ENCODE assay signal across 17 cellular contexts in genomic region chr4:121094297-121094966, GRCh38. TPM values are rescaled to one million over a fixed set of nuclear protein-coding genes. Genes with fewer than 3 reads are reported as not detected.
"Had no signal": no experiment of that assay in that cellular context is flagged by ENCODE, and none has a peak within 500 bp of the region (broad histone marks: within the 10 kb centered on the region; RNA-seq: fewer than 3 reads in every experiment).

No MANE protein-coding gene starts in this region.

- DNase-seq: effector memory CD4-positive, alpha-beta T cell; heart right ventricle; hypothalamus; kidney glomerular epithelial cell; mammary epithelial cell; naive thymus-derived CD8-positive, alpha-beta T cell; ovary; right cardiac atrium; small intestine; stimulated activated CD4-positive, alpha-beta T cell treated with anti-CD3 and anti-CD28 coated beads, Interleukin-2, amount 100 ng/mL, for 48 hours; stimulated activated naive CD8-positive, alpha-beta T cell treated with anti-CD3 and anti-CD28 coated beads, Interleukin-15, Interleukin-2, amounts not matched to agents 100 U/mL and 50 U/mL, for 24 hours; tibial artery; upper lobe of left lung; uterus had no signal

- H3K4me3 ChIP-seq: heart right ventricle, ovary, tibial artery, upper lobe of left lung, uterus had no signal

- H3K4me1 Mint-ChIP-seq: naive thymus-derived CD8-positive, alpha-beta T cell had no signal

- H3K9me3 ChIP-seq: heart right ventricle, ovary, tibial artery, upper lobe of left lung, uterus had no signal

- ATAC-seq: esophagus mucosa; heart right ventricle; naive thymus-derived CD8-positive, alpha-beta T cell; right cardiac atrium; stimulated activated naive CD8-positive, alpha-beta T cell treated with anti-CD3 and anti-CD28 coated beads, Interleukin-15, Interleukin-2, amounts not matched to agents 100 U/mL and 50 U/mL, for 24 hours had no signal

- H3K4me3 Mint-ChIP-seq: naive thymus-derived CD8-positive, alpha-beta T cell had no signal

- H3K9me3 Mint-ChIP-seq: naive thymus-derived CD8-positive, alpha-beta T cell had no signal

- H3K27ac ChIP-seq: heart right ventricle, ovary, tibial artery, upper lobe of left lung, uterus had no signal

- H3K27me3 Mint-ChIP-seq: naive thymus-derived CD8-positive, alpha-beta T cell; progenitor cell of endocrine pancreas had no signal

- H3K27ac Mint-ChIP-seq: naive thymus-derived CD8-positive, alpha-beta T cell; progenitor cell of endocrine pancreas had no signal

- H3K4me1 ChIP-seq: heart right ventricle, tibial artery, upper lobe of left lung, uterus had no signal

- H3K27me3 ChIP-seq: ovary, tibial artery, upper lobe of left lung, uterus had no signal

- H3K36me3 ChIP-seq: heart right ventricle, ovary, tibial artery, upper lobe of left lung, uterus had no signal

- H3K36me3 Mint-ChIP-seq: naive thymus-derived CD8-positive, alpha-beta T cell had no signal

RNA-seq across cellular contexts. Expression of gene NDNF, which starts 22.1 kb away (rescaled TPM):
- total RNA-seq: mononuclear cell; naive thymus-derived CD8-positive, alpha-beta T cell had no signal
- polyA plus RNA-seq: mammary epithelial cell; naive thymus-derived CD8-positive, alpha-beta T cell had no signal
